8 cellular contexts compared by ENCODE assay signal in genomic region chr15:52790166-52790708, GRCh38. TPM values are rescaled to one million over a fixed set of nuclear protein-coding genes. Genes with fewer than 3 reads are reported as not detected.
DNase-seq lines count a peak whose midpoint lies in the region; ATAC-seq and TF ChIP-seq lines count a peak whose summit lies in the region.

Gene ONECUT1, minus strand, starts transcription at chr15:52790336. Its CDS starts 452 bp downstream, at chr15:52789884.

- no peak for TF ChIP-seq CTCF in AG04450 (IDR thresholded peaks at IDR 0.05; ENCODE audit: low read depth, low read length)
- no peak for TF ChIP-seq CTCF in esophagus squamous epithelium (IDR thresholded peaks at IDR 0.05)
- TF ChIP-seq CTCF in natural killer cell (IDR thresholded peaks at IDR 0.05): no peak
- no peak for TF ChIP-seq CTCF in type B pancreatic cell (conservative IDR thresholded peaks at IDR 0.05)

- no peaks in the 10 kb centered on the region for H3K9me3 Mint-ChIP-seq in activated CD4-positive, alpha-beta memory T cell treated with anti-CD3 and anti-CD28 coated beads, Interleukin-2, amount 10 ng/mL, durations not matched to agents 7 days and 5 days
- H3K9me3 Mint-ChIP-seq in natural killer cell (no peaks in the 10 kb centered on the region), type B pancreatic cell (no peaks in the 10 kb centered on the region)

- CTCF ChIA-PET in AG04450 (lab: Charles Lee): interaction anchor here (1.2 to 1.4 kb wide), 2 partner anchors 9 to 10 kb away, joined by 4 to 7 read pairs; no protein-coding TSS in a partner anchor
- CTCF ChIA-PET in activated CD4-positive, alpha-beta memory T cell treated with anti-CD3 and anti-CD28 coated beads, Interleukin-2, amount 10 ng/mL, durations not matched to agents 7 days and 5 days (lab: Charles Lee): no interaction called here

- no peak within 1 kb of the TSS for H3K27ac ChIP-seq in AG04450 (ENCODE audit: low read depth, low read length)
- H3K27ac ChIP-seq in esophagus squamous epithelium: no peak within 1 kb of the TSS

- POLR2A ChIA-PET in AG04450 (lab: Yijun Ruan, JAX): no interaction called here
- POLR2A ChIA-PET in activated CD4-positive, alpha-beta memory T cell treated with anti-CD3 and anti-CD28 coated beads, Interleukin-2, amount 10 ng/mL, durations not matched to agents 7 days and 5 days (lab: Charles Lee): no interaction called here

- ATAC-seq in GM18505 (IDR thresholded peaks at IDR 0.05; ENCODE audit: unreplicated experiment): peak; percentile 74
- peak; percentile 66 for ATAC-seq in HG02970 (IDR thresholded peaks at IDR 0.05; ENCODE audit: low FRiP score, unreplicated experiment)
- ATAC-seq in natural killer cell: no peak

- no peaks in the 10 kb centered on the region for H3K36me3 ChIP-seq in esophagus squamous epithelium

- no peak for DNase-seq in AG04450 (ENCODE audit: low read depth, low spot score)
- peak; percentile 47 for DNase-seq in NCI-H2227 treated with DMSO at 0.1 percent for 48 hours (lab: John Stamatoyannopoulos, UW)
- peak; percentile 49 for DNase-seq in activated CD4-positive, alpha-beta memory T cell treated with anti-CD3 and anti-CD28 coated beads, Interleukin-2, amount 10 ng/mL, durations not matched to agents 7 days and 5 days
- DNase-seq in esophagus squamous epithelium (lab: John Stamatoyannopoulos, UW): no peak
- no peak for DNase-seq in natural killer cell
- no peak for DNase-seq in type B pancreatic cell (ENCODE audit: extremely low spot score, unreplicated experiment)

- H3K27me3 ChIP-seq in AG04450 (ENCODE audit: control insufficient read depth, insufficient read depth, low read length) (peaks cover 87% of the 10 kb centered on the region), esophagus squamous epithelium (peaks cover 48 to 100% (median 57%) of the 10 kb centered on the region in 4 donors)

- H3K36me3 Mint-ChIP-seq in activated CD4-positive, alpha-beta memory T cell treated with anti-CD3 and anti-CD28 coated beads, Interleukin-2, amount 10 ng/mL, durations not matched to agents 7 days and 5 days (ENCODE audit: low read depth): peaks cover 2% of the 10 kb centered on the region
- H3K36me3 Mint-ChIP-seq in natural killer cell (no peaks in the 10 kb centered on the region), type B pancreatic cell (no peaks in the 10 kb centered on the region)

- WGBS in esophagus squamous epithelium, 2 donors: 0 to 2% methylated on average over 12 to 16 of the region's 65 CpGs

- peaks cover 86% of the 10 kb centered on the region for H3K27me3 Mint-ChIP-seq in activated CD4-positive, alpha-beta memory T cell treated with anti-CD3 and anti-CD28 coated beads, Interleukin-2, amount 10 ng/mL, durations not matched to agents 7 days and 5 days
- peaks cover 58 to 64% of the 10 kb centered on the region in 2 donors for H3K27me3 Mint-ChIP-seq in natural killer cell (ENCODE audit: low read depth in 2 of 2)
- H3K27me3 Mint-ChIP-seq in type B pancreatic cell: peaks cover 96% of the 10 kb centered on the region

- H3K4me3 ChIP-seq in AG04450 (ENCODE audit: low read depth, low read length): peak within 1 kb of the TSS; percentile 55
- H3K4me3 ChIP-seq in esophagus squamous epithelium: peak within 1 kb of the TSS; percentile 28 to 69 (median 46)

- peaks cover 9% of the 10 kb centered on the region for H3K4me1 Mint-ChIP-seq in activated CD4-positive, alpha-beta memory T cell treated with anti-CD3 and anti-CD28 coated beads, Interleukin-2, amount 10 ng/mL, durations not matched to agents 7 days and 5 days
- H3K4me1 Mint-ChIP-seq in natural killer cell: peaks cover 0 to under 1% of the 10 kb centered on the region in 2 donors
- H3K4me1 Mint-ChIP-seq in type B pancreatic cell (ENCODE audit: unreplicated experiment): peaks cover 7% of the 10 kb centered on the region

- H3K9me3 ChIP-seq in AG04450 (ENCODE audit: control insufficient read depth, insufficient read depth, low read length) (peaks cover 22% of the 10 kb centered on the region; the same call in 1 of the 2 replicates), esophagus squamous epithelium (no peaks in the 10 kb centered on the region)

- H3K4me3 Mint-ChIP-seq in activated CD4-positive, alpha-beta memory T cell treated with anti-CD3 and anti-CD28 coated beads, Interleukin-2, amount 10 ng/mL, durations not matched to agents 7 days and 5 days: peak within 1 kb of the TSS; percentile 55
- peak within 1 kb of the TSS; percentile 67 for H3K4me3 Mint-ChIP-seq in natural killer cell
- peak within 1 kb of the TSS; percentile 86 for H3K4me3 Mint-ChIP-seq in type B pancreatic cell

- H3K27ac Mint-ChIP-seq in activated CD4-positive, alpha-beta memory T cell treated with anti-CD3 and anti-CD28 coated beads, Interleukin-2, amount 10 ng/mL, durations not matched to agents 7 days and 5 days: no peak within 1 kb of the TSS
- no peak within 1 kb of the TSS for H3K27ac Mint-ChIP-seq in natural killer cell
- H3K27ac Mint-ChIP-seq in type B pancreatic cell: no peak within 1 kb of the TSS

- peaks cover 26 to 64% (median 32%) of the 10 kb centered on the region in 3 donors for H3K4me1 ChIP-seq in esophagus squamous epithelium

- intact Hi-C loops in esophagus squamous epithelium (cut with DNase I): no loop called here
- intact Hi-C loops in natural killer cell (cut with micrococcal nuclease): no loop called here

- TF ChIP-seq POLR2A in GM18505 (IDR thresholded peaks at IDR 0.05; ENCODE audit: borderline replicate concordance, extremely low read depth, insufficient read depth, insufficient read length) (no peak), esophagus squamous epithelium (IDR thresholded peaks at IDR 0.05) (no peak)

RNA-seq across cellular contexts. Expression of gene ONECUT1, which starts in this region (rescaled TPM):
- not detected in 2 replicates for polyA plus RNA-seq in AG04450 (2011; rRNA removed)
- polyA minus RNA-seq in AG04450 (2011; rRNA and poly(A)+ RNA removed): not detected in 2 replicates
- not detected for total RNA-seq in activated CD4-positive, alpha-beta memory T cell treated with anti-CD3 and anti-CD28 coated beads, Interleukin-2, amount 10 ng/mL, durations not matched to agents 7 days and 5 days
- total RNA-seq in esophagus squamous epithelium (not detected), natural killer cell (not detected), type B pancreatic cell (ENCODE audit: low replicate concordance) (11.0 and 11.1 TPM in 2 replicates)

Comparison
In these comparisons a context has a peak if more than half of its experiments do, and no peak if none do; other contexts are left out.
1. RNA of gene ONECUT1 (total RNA-seq): 11.0 to 11.1 TPM in type B pancreatic cell; not detected in activated CD4-positive, alpha-beta memory T cell treated with anti-CD3 and anti-CD28 coated beads, Interleukin-2, amount 10 ng/mL, durations not matched to agents 7 days and 5 days, not detected in esophagus squamous epithelium and not detected in natural killer cell; every median in the first group is over 10 times any median in the second.
2. Peak in DNase-seq in activated CD4-positive, alpha-beta memory T cell treated with anti-CD3 and anti-CD28 coated beads, Interleukin-2, amount 10 ng/mL, durations not matched to agents 7 days and 5 days; RNA of the gene not detected or under 1 TPM.
3. ATAC-seq: peak in GM18505 (single experiment) and HG02970 (single experiment); none in natural killer cell (0 of 3).
4. Peak in every context shown above with its lines, with median percentiles within 50 percentile points of each other: H3K4me3 Mint-ChIP-seq.